20 cellular contexts compared by ENCODE assay signal in the genomic region with DNA sequence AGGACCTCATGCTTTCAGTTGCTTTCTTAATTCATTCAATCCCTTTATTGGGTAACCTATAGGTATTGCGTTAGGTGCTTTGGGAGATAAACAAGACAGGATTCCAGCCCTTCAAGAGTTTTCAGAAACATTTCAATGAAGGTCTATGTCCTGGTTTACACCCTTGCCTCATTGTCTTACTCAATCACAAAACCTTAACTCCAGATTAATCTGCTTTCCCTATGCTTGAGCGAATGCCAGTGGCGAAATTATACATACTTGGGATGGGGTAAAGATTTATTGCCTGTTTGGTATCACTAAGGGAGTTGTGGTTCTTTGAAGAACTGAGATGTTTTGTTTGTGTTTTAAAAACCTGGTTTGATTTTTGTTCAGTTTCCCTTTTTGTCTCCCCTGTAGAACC.
"Had no signal": no experiment of that assay in that cellular context is flagged by ENCODE, and none has a peak within 500 bp of the region (broad histone marks: within the 10 kb centered on the region; RNA-seq: fewer than 3 reads in every experiment).

No MANE protein-coding gene starts in this region.

- ATAC-seq: heart right ventricle; natural killer cell; sciatic nerve; stimulated activated naive CD8-positive, alpha-beta T cell treated with anti-CD3 and anti-CD28 coated beads, Interleukin-15, amount 100 ng/mL, for 72 hours had no signal

- H3K4me1 ChIP-seq: testis had no signal

- H3K9me3 ChIP-seq: heart right ventricle, left lung, spleen, testis had no signal

- H3K27ac ChIP-seq: epithelial cell of prostate, heart right ventricle, spleen, testis had no signal

- FAIRE-seq: frontal cortex, TTC549 had no signal

- DNase-seq: activated CD4-positive, alpha-beta T cell treated with anti-CD3 and anti-CD28 coated beads, Interleukin-2, amount 10 ng/mL, durations not matched to agents 24 days and 14 days; activated CD4-positive, CD25-positive, alpha-beta regulatory T cell; activated CD8-positive, alpha-beta memory T cell treated with anti-CD3 and anti-CD28 coated beads, Interleukin-2, amount 50 U/mL, for 48 hours; activated gamma-delta T cell treated with Interleukin-2 at 50 U/mL for 16 hours; activated naive CD8-positive, alpha-beta T cell treated with anti-CD3 and anti-CD28 coated beads, Interleukin-2, amount 10 ng/mL, durations not matched to agents 7 days and 5 days; anterior cingulate cortex; effector CD8-positive, alpha-beta T cell; heart right ventricle; left lung; natural killer cell; nucleus accumbens; spleen; stimulated activated CD4-positive, alpha-beta T cell treated with anti-CD3 and anti-CD28 coated beads, Interleukin-1b, Interleukin-23, amount 100 ng/mL, for 48 hours; stimulated activated naive CD8-positive, alpha-beta T cell treated with anti-CD3 and anti-CD28 coated beads, Interleukin-15, amount 100 ng/mL, for 72 hours; T-helper 2 cell; testis had no signal

- H3K36me3 ChIP-seq: heart right ventricle, left lung, spleen had no signal

- H3K27me3 ChIP-seq: heart right ventricle, left lung, spleen, testis had no signal

- H3K4me3 ChIP-seq: heart right ventricle, left lung, spleen, testis had no signal
